25 cellular contexts compared by ENCODE assay signal in genomic region chr17:45106582-45106981, GRCh38. TPM values are rescaled to one million over a fixed set of nuclear protein-coding genes. Genes with fewer than 3 reads are reported as not detected.
DNase-seq lines count a peak whose midpoint lies in the region; ATAC-seq, FAIRE-seq and TF ChIP-seq lines count a peak whose summit lies in the region.
"Had no signal": no experiment of that assay in that cellular context is flagged by ENCODE, and none has a peak within 500 bp of the region (broad histone marks: within the 10 kb centered on the region; RNA-seq: fewer than 3 reads in every experiment).

No MANE protein-coding gene starts in this region.

- no peak overlapping the region for H3K4ac ChIP-seq in mesenchymal stem cell (ENCODE audit: low read depth in 1 of 2, low read length in 2 of 2)

- no peak overlapping the region for H3K14ac ChIP-seq in mesenchymal stem cell (ENCODE audit: low read length in 2 of 2)

- no peaks in the 10 kb centered on the region for H3K27me3 ChIP-seq in bronchial epithelial cell (ENCODE audit: control insufficient read depth, insufficient read depth, low read length)
- H3K27me3 ChIP-seq in mesenchymal stem cell (ENCODE audit: control insufficient read depth in 1 of 2, insufficient read depth in 1 of 2, low read length in 2 of 2) = no peaks in the 10 kb centered on the region
- H3K27me3 ChIP-seq in stomach smooth muscle (ENCODE audit: control insufficient read depth in 1 of 2, insufficient read depth in 2 of 2, low read length in 2 of 2) = no peaks in the 10 kb centered on the region
- H3K27me3 ChIP-seq: neural progenitor cell had no signal

- no peak overlapping the region for H3K4me3 ChIP-seq in bronchial epithelial cell (ENCODE audit: low read depth, low read length)
- H3K4me3 ChIP-seq in mesenchymal stem cell (ENCODE audit: insufficient read depth in 1 of 2, low read depth in 1 of 2, low read length in 2 of 2) = no peak overlapping the region
- H3K4me3 ChIP-seq in stomach smooth muscle (ENCODE audit: low read length in 2 of 2) = no peak overlapping the region
- H3K4me3 ChIP-seq: lower lobe of right lung, neural progenitor cell, prostate gland had no signal

- H2AK5ac ChIP-seq in mesenchymal stem cell (ENCODE audit: low read length, severe bottlenecking) = no peak overlapping the region

- peak; percentile 32 for FAIRE-seq in bronchial epithelial cell (lab: Jason Lieb, UNC)
- FAIRE-seq: G401.6, keratinocyte, TTC549 had no signal

- CTCF ChIA-PET in RWPE1 (lab: Yijun Ruan, JAX) = interaction anchor here (0.6 kb wide), 1 partner anchor 18 kb away, joined by 5 read pairs; no protein-coding TSS in a partner anchor

- H3K27ac ChIP-seq in RWPE1 (peak overlapping the region; percentile 81), mesenchymal stem cell (ENCODE audit: low read length, poor library complexity, severe bottlenecking) (no peak overlapping the region), stomach smooth muscle (ENCODE audit: low read length) (peak overlapping the region; percentile 31)
- H3K27ac ChIP-seq: lower lobe of right lung, neural progenitor cell, prostate gland had no signal

- no peak overlapping the region for H3K18ac ChIP-seq in mesenchymal stem cell (ENCODE audit: low read depth in 1 of 2, low read length in 2 of 2)

- H3K9ac ChIP-seq in mesenchymal stem cell (ENCODE audit: low read length) (peak overlapping the region; percentile 40), stomach smooth muscle (ENCODE audit: low read length in 2 of 2) (no peak overlapping the region)
- H3K9ac ChIP-seq: neural progenitor cell had no signal

- WGBS in mesenchymal stem cell = 92% methylated on average over 5 of the region's 5 CpGs

- no peak overlapping the region for H3K23ac ChIP-seq in mesenchymal stem cell (ENCODE audit: low read length in 2 of 2)

- no peak overlapping the region for H3K4me2 ChIP-seq in mesenchymal stem cell (ENCODE audit: low read length, poor library complexity, severe bottlenecking)
- H3K4me2 ChIP-seq: neural progenitor cell had no signal

- POLR2A ChIA-PET in RWPE1 (lab: Yijun Ruan, JAX; ENCODE audit: low non-redundant PET) = no interaction called here

- H3K4me1 ChIP-seq in mesenchymal stem cell (ENCODE audit: control insufficient read depth, insufficient read depth, low read depth, low read length) (peaks cover 27% of the 10 kb centered on the region), stomach smooth muscle (ENCODE audit: control insufficient read depth, insufficient read depth, low read length) (peaks cover 44% of the 10 kb centered on the region)
- H3K4me1 ChIP-seq: lower lobe of right lung, neural progenitor cell, prostate gland had no signal

- no peak overlapping the region for H2BK5ac ChIP-seq in mesenchymal stem cell (ENCODE audit: low read depth, low read length, poor library complexity, severe bottlenecking)

- no peak overlapping the region for H4K91ac ChIP-seq in mesenchymal stem cell (ENCODE audit: low read length)

- TF ChIP-seq CTCF in RWPE1 (conservative IDR thresholded peaks at IDR 0.05; ENCODE audit: low read depth) (no peak), bronchial epithelial cell (IDR thresholded peaks at IDR 0.05; ENCODE audit: insufficient read depth, low read length, severe bottlenecking) (no peak)

- H2AFZ ChIP-seq in mesenchymal stem cell (ENCODE audit: low read depth, low read length) = no peak overlapping the region
- H2AFZ ChIP-seq: neural progenitor cell had no signal

- no peak overlapping the region for H2BK12ac ChIP-seq in mesenchymal stem cell (ENCODE audit: low read length in 2 of 2)

- H3K9me3 ChIP-seq in mesenchymal stem cell (ENCODE audit: control insufficient read depth, low read length) (no peaks in the 10 kb centered on the region), stomach smooth muscle (ENCODE audit: control insufficient read depth in 2 of 2, low read length in 2 of 2) (no peaks in the 10 kb centered on the region)
- H3K9me3 ChIP-seq: Caco-2, lower lobe of right lung, prostate gland had no signal

- peaks cover 49% of the 10 kb centered on the region for H3K36me3 ChIP-seq in bronchial epithelial cell (ENCODE audit: control insufficient read depth, insufficient read depth, low read length)
- peaks cover 79 to 81% of the 10 kb centered on the region in 2 experiments for H3K36me3 ChIP-seq in mesenchymal stem cell (ENCODE audit: control insufficient read depth in 1 of 2, insufficient read depth in 2 of 2, low read depth in 1 of 2, low read length in 2 of 2)
- peaks cover 56 to 59% of the 10 kb centered on the region in 2 donors for H3K36me3 ChIP-seq in stomach smooth muscle (ENCODE audit: control insufficient read depth in 2 of 2, insufficient read depth in 2 of 2, low read length in 2 of 2)
- H3K36me3 ChIP-seq: neural progenitor cell had no signal

- no peak for DNase-seq in RWPE1 (ENCODE audit: low spot score)
- DNase-seq in bronchial epithelial cell (ENCODE audit: low read depth) = no peak
- no peak for DNase-seq in mesenchymal stem cell
- no peak for DNase-seq in NCI-H1930 (lab: John Stamatoyannopoulos, UW)
- no peak for DNase-seq in SKM-1 (lab: John Stamatoyannopoulos, UW; ENCODE audit: unreplicated experiment)
- DNase-seq: activated CD4-positive, alpha-beta memory T cell treated with anti-CD3 and anti-CD28 coated beads, Interleukin-2, amount 10 ng/mL, durations not matched to agents 7 days and 5 days; C1 segment of cervical spinal cord; Caco-2; central memory CD4-positive, alpha-beta T cell; dermis blood vessel endothelial cell; lower lobe of right lung; NCI-H1105 treated with DMSO at 0.1 percent for 48 hours; NCI-H2081; NCI-H226; NCI-H69; stimulated activated naive CD8-positive, alpha-beta T cell treated with anti-CD3 and anti-CD28 coated beads, Interleukin-15, Interleukin-2, amounts not matched to agents 100 U/mL and 50 U/mL, for 24 hours had no signal

- no peak for ATAC-seq in HG03460 (IDR thresholded peaks at IDR 0.05; ENCODE audit: unreplicated experiment)
- ATAC-seq: activated CD4-positive, CD25-positive, alpha-beta regulatory T cell treated with anti-CD3 and anti-CD28 coated beads, Interleukin-2, amount 50 U/mL, for 24 hours; activated T-helper 17 cell treated with anti-CD3 and anti-CD28 coated beads, Interleukin-2, amount 50 U/mL, for 72 hours; lower lobe of right lung; stimulated activated naive CD8-positive, alpha-beta T cell treated with anti-CD3 and anti-CD28 coated beads, Interleukin-15, Interleukin-2, amounts not matched to agents 100 U/mL and 50 U/mL, for 24 hours had no signal

- no peak overlapping the region for H2BK120ac ChIP-seq in mesenchymal stem cell (ENCODE audit: low read depth, low read length)

- H4K8ac ChIP-seq in mesenchymal stem cell (ENCODE audit: low read length) = no peak overlapping the region

- peaks cover 21% of the 10 kb centered on the region for H3K79me1 ChIP-seq in mesenchymal stem cell (replicated peaks; ENCODE audit: low read length, poor library complexity, severe bottlenecking)

- H2BK15ac ChIP-seq in mesenchymal stem cell (ENCODE audit: low read depth, poor library complexity, severe bottlenecking) = no peak overlapping the region

RNA-seq across cellular contexts. Expression of gene PLCD3, which starts 25.7 kb away (rescaled TPM):
- 33.9 and 44.0 TPM in 2 replicates for total RNA-seq in bronchial epithelial cell
- polyA plus RNA-seq in mesenchymal stem cell (2013, experiment 1 of 2) = 63.5 TPM
- 58.4 TPM for polyA plus RNA-seq in mesenchymal stem cell (2013, experiment 2 of 2)

RNA-seq across cellular contexts. Expression of gene ACBD4, which starts 28.9 kb away (rescaled TPM):
- total RNA-seq in bronchial epithelial cell = 6.1 and 8.7 TPM in 2 replicates
- 3.8 TPM for polyA plus RNA-seq in mesenchymal stem cell (2013, experiment 1 of 2)
- polyA plus RNA-seq in mesenchymal stem cell (2013, experiment 2 of 2) = 4.1 TPM

RNA-seq across cellular contexts. Expression of gene HEXIM1, which starts 41.7 kb away (rescaled TPM):
- 7.1 and 12.5 TPM in 2 replicates for total RNA-seq in bronchial epithelial cell
- polyA plus RNA-seq in mesenchymal stem cell (2013, experiment 1 of 2) = 23.8 TPM
- 23.7 TPM for polyA plus RNA-seq in mesenchymal stem cell (2013, experiment 2 of 2)

RNA-seq across cellular contexts. Expression of gene NMT1, which starts 45.5 kb away (rescaled TPM):
- 48.1 and 54.2 TPM in 2 replicates for total RNA-seq in bronchial epithelial cell
- 118 TPM for polyA plus RNA-seq in mesenchymal stem cell (2013, experiment 1 of 2)
- 123 TPM for polyA plus RNA-seq in mesenchymal stem cell (2013, experiment 2 of 2)

RNA-seq across cellular contexts. Expression of gene HEXIM2, which starts 55.1 kb away (rescaled TPM):
- 4.1 and 4.7 TPM in 2 replicates for total RNA-seq in bronchial epithelial cell
- polyA plus RNA-seq in mesenchymal stem cell (2013, experiment 1 of 2) = 2.2 TPM
- 2.6 TPM for polyA plus RNA-seq in mesenchymal stem cell (2013, experiment 2 of 2)
